In genomic region chr5:16945163-16945562, GRCh38 we compare ENCODE assay signal across 27 cellular contexts.
"Had no signal": no experiment of that assay in that cellular context is flagged by ENCODE, and none has a peak within 500 bp of the region (broad histone marks: within the 10 kb centered on the region; RNA-seq: fewer than 3 reads in every experiment).

No MANE protein-coding gene starts in this region.

- H3K4me1 ChIP-seq: parathyroid adenoma, psoas muscle, right lobe of liver, sigmoid colon, stomach, thyroid gland, tibial nerve, upper lobe of left lung, vagina had no signal

- H3K4me1 Mint-ChIP-seq: nephron; stimulated activated effector memory CD8-positive, alpha-beta T cell treated with anti-CD3 and anti-CD28 coated beads, Interleukin-12 subunit alpha, Interleukin-12 subunit beta, amount 100 ng/mL, for 72 hours; stimulated activated naive B cell treated with anti-CD40 and anti-IgM and Interleukin-4, amounts not matched to agents 10 μg/mL and 1 μg/mL and 100 μg/mL, for 72 hours had no signal

- H3K4me2 ChIP-seq: neural progenitor cell had no signal

- H3K27ac Mint-ChIP-seq: nephron; neural progenitor cell; stimulated activated effector memory CD8-positive, alpha-beta T cell treated with anti-CD3 and anti-CD28 coated beads, Interleukin-12 subunit alpha, Interleukin-12 subunit beta, amount 100 ng/mL, for 72 hours; stimulated activated naive B cell treated with anti-CD40 and anti-IgM and Interleukin-4, amounts not matched to agents 10 μg/mL and 1 μg/mL and 100 μg/mL, for 72 hours; stimulated activated naive CD8-positive, alpha-beta T cell treated with anti-CD3 and anti-CD28 coated beads, Interleukin-15, Interleukin-2, amounts not matched to agents 100 ng/mL and 50 ng/mL, for 24 hours had no signal

- ATAC-seq: psoas muscle; right cardiac atrium; right lobe of liver; stimulated activated effector memory CD8-positive, alpha-beta T cell treated with anti-CD3 and anti-CD28 coated beads, Interleukin-12 subunit alpha, Interleukin-12 subunit beta, amount 100 ng/mL, for 72 hours; stimulated activated naive B cell treated with anti-CD40 and anti-IgM and Interleukin-4, amounts not matched to agents 10 μg/mL and 1 μg/mL and 100 μg/mL, for 72 hours had no signal

- H3K27me3 ChIP-seq: neural progenitor cell, ovary, right lobe of liver, sigmoid colon, stomach, thyroid gland, tibial nerve, upper lobe of left lung, vagina had no signal

- H3K79me2 ChIP-seq: parathyroid adenoma had no signal

- H3K36me3 Mint-ChIP-seq: stimulated activated effector memory CD8-positive, alpha-beta T cell treated with anti-CD3 and anti-CD28 coated beads, Interleukin-12 subunit alpha, Interleukin-12 subunit beta, amount 100 ng/mL, for 72 hours had no signal

- H3K4me3 Mint-ChIP-seq: nephron; neural progenitor cell; stimulated activated effector memory CD8-positive, alpha-beta T cell treated with anti-CD3 and anti-CD28 coated beads, Interleukin-12 subunit alpha, Interleukin-12 subunit beta, amount 100 ng/mL, for 72 hours; stimulated activated naive B cell treated with anti-CD40 and anti-IgM and Interleukin-4, amounts not matched to agents 10 μg/mL and 1 μg/mL and 100 μg/mL, for 72 hours; stimulated activated naive CD8-positive, alpha-beta T cell treated with anti-CD3 and anti-CD28 coated beads, Interleukin-15, Interleukin-2, amounts not matched to agents 100 ng/mL and 50 ng/mL, for 24 hours had no signal

- DNase-seq: occipital lobe; ovary; posterior cingulate gyrus; psoas muscle; right cardiac atrium; right lobe of liver; sigmoid colon; small intestine; stimulated activated CD4-positive, alpha-beta T cell treated with anti-CD3 and anti-CD28 coated beads, Interleukin-15, amount 100 ng/mL, for 24 hours; stimulated activated CD4-positive, alpha-beta T cell treated with anti-CD3 and anti-CD28 coated beads, Interleukin-2, amount 100 ng/mL, for 24 hours; stimulated activated CD4-positive, alpha-beta T cell treated with anti-CD3 and anti-CD28 coated beads, Interleukin-2, amount 100 ng/mL, for 48 hours; stimulated activated CD4-positive, alpha-beta T cell treated with anti-CD3 and anti-CD28 coated beads, Interleukin-4, amount 100 ng/mL, for 24 hours; stimulated activated naive B cell treated with anti-CD40 and anti-IgM and Interleukin-4, amounts not matched to agents 10 μg/mL and 1 μg/mL and 100 μg/mL, for 72 hours; stimulated activated naive CD4-positive, alpha-beta T cell treated with Interleukin-2 at 50 U/mL for 16 hours; stomach; thyroid gland; trophoblast cell; upper lobe of left lung had no signal

- H3K36me3 ChIP-seq: neural progenitor cell, ovary, right lobe of liver, sigmoid colon, stomach, thoracic aorta, thyroid gland, tibial nerve, upper lobe of left lung, vagina had no signal

- H3K4me3 ChIP-seq: neural progenitor cell, ovary, psoas muscle, right lobe of liver, sigmoid colon, stomach, thoracic aorta, thyroid gland, tibial nerve, upper lobe of left lung, vagina had no signal

- H3K9ac ChIP-seq: neural progenitor cell, parathyroid adenoma had no signal

- H3K9me3 ChIP-seq: ovary, right lobe of liver, thoracic aorta, thyroid gland, vagina had no signal

- H2AFZ ChIP-seq: parathyroid adenoma had no signal

- H3K27ac ChIP-seq: neural progenitor cell, ovary, parathyroid adenoma, psoas muscle, right lobe of liver, sigmoid colon, stomach, thoracic aorta, tibial nerve, upper lobe of left lung, vagina had no signal

- FAIRE-seq: small intestine, urothelium cell line had no signal
